8 cellular contexts compared by ENCODE assay signal in the genomic region with DNA sequence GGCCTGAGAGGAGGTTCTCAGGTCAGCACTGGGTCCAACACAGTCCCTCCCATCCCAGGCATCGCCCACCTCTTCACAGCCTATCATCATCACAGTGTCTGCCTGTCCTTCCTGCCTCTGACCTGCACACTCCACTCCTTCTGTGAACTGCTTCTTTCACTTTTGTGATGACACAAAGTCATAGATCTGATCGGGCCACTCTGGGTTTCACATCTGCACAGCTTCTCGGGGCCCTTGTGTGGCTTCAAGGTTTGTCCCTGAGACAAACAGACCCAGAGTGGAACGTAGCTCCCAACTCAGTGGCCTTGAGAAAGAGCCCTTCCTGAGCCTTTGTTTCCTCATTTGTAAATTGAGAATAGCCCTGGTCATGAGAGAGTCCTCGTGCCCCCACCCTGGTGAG.
DNase-seq lines count a peak whose midpoint lies in the region; ATAC-seq lines count a peak whose summit lies in the region.

No MANE protein-coding gene starts in this region.

- ATAC-seq in GM18511 (IDR thresholded peaks at IDR 0.05; ENCODE audit: unreplicated experiment) (peak; percentile 99), GM19397 (IDR thresholded peaks at IDR 0.05; ENCODE audit: unreplicated experiment) (peak; percentile 72), GM21737 (IDR thresholded peaks at IDR 0.05; ENCODE audit: unreplicated experiment) (peak; percentile 82), HG03025 (IDR thresholded peaks at IDR 0.05; ENCODE audit: low FRiP score, unreplicated experiment) (peak; percentile 97), HG03442 (IDR thresholded peaks at IDR 0.05; ENCODE audit: unreplicated experiment) (peak; percentile 98)

- peak; percentile 10 for DNase-seq in activated CD4-positive, CD25-positive, alpha-beta regulatory T cell treated with anti-CD3 and anti-CD28 coated beads, Interleukin-2, amount 50 U/mL, for 16 hours (ENCODE audit: low read depth, low spot score)
- DNase-seq in activated naive CD4-positive, alpha-beta T cell treated with Interleukin-2 at 50 U/mL for 16 hours, result peak; percentile 47
- DNase-seq in stimulated activated CD4-positive, alpha-beta T cell treated with anti-CD3 and anti-CD28 coated beads, Interleukin-4, amount 100 ng/mL, for 24 hours, result peak; percentile 41

Comparison
In these comparisons a context has a peak if more than half of its experiments do, and no peak if none do; other contexts are left out.
1. Peak in every context shown above with its lines: DNase-seq and ATAC-seq.